ENCODE assay signal across 9 cellular contexts in genomic region chr17:69047368-69048263, GRCh38. TPM values are rescaled to one million over a fixed set of nuclear protein-coding genes. Genes with fewer than 3 reads are reported as not detected.
DNase-seq lines count a peak whose midpoint lies in the region; ATAC-seq and TF ChIP-seq lines count a peak whose summit lies in the region.
"Had no signal": no experiment of that assay in that cellular context is flagged by ENCODE, and none has a peak within 500 bp of the region (broad histone marks: within the 10 kb centered on the region; RNA-seq: fewer than 3 reads in every experiment).

No MANE protein-coding gene starts in this region.

- intact Hi-C loops in upper lobe of right lung (cut with DNase I): no loop called here

- peak overlapping the region; percentile 13 for H3K27ac ChIP-seq in caudate nucleus (ENCODE audit: low read depth, low read length)
- H3K27ac ChIP-seq in upper lobe of right lung: peak overlapping the region; percentile 55

- H3K36me3 ChIP-seq in upper lobe of right lung: no peaks in the 10 kb centered on the region

- in situ Hi-C loops in KBM-7 (cut with MboI; ENCODE audit: low pct_unique_long_range_greater_than_20kb, low sequenced_read_pairs): no loop called here

- peaks cover 8% of the 10 kb centered on the region for H3K4me1 ChIP-seq in upper lobe of right lung

- TF ChIP-seq CTCF in upper lobe of right lung (IDR thresholded peaks at IDR 0.05): no peak

- no peaks in the 10 kb centered on the region for H3K27me3 ChIP-seq in upper lobe of right lung
- H3K27me3 ChIP-seq: esophagus squamous epithelium had no signal

- no peaks in the 10 kb centered on the region for H3K9me3 ChIP-seq in upper lobe of right lung
- H3K9me3 ChIP-seq: esophagus squamous epithelium had no signal

- DNase-seq in KBM-7 (peak; percentile 97), caudate nucleus (lab: John Stamatoyannopoulos, UW) (no peak), left lobe of liver (ENCODE audit: low spot score) (peak; percentile 61), upper lobe of right lung (no peak), NCI-H1417 treated with DMSO at 0.1 percent for 48 hours (lab: John Stamatoyannopoulos, UW) (no peak), NCI-H524 treated with DMSO at 0.1 percent for 48 hours (lab: John Stamatoyannopoulos, UW) (no peak)
- DNase-seq: esophagus squamous epithelium, T-helper 1 cell had no signal

- ATAC-seq in left lobe of liver: peak; percentile 90
- peak; percentile 67 for ATAC-seq in upper lobe of right lung
- no peak for ATAC-seq in HG02571 (IDR thresholded peaks at IDR 0.05; ENCODE audit: unreplicated experiment)

- H3K4me3 ChIP-seq in upper lobe of right lung: no peak overlapping the region
- H3K4me3 ChIP-seq: esophagus squamous epithelium had no signal

RNA-seq across cellular contexts. Expression of gene ABCA9, which starts 13.1 kb away (rescaled TPM):
- 8.9 TPM for total RNA-seq in left lobe of liver
- 11.1 TPM for total RNA-seq in upper lobe of right lung

Comparison
In these comparisons a context has a peak if more than half of its experiments do, and no peak if none do; other contexts are left out.
1. DNase-seq: peak in KBM-7 (single experiment) and left lobe of liver (single experiment); none in caudate nucleus (0 of 61), upper lobe of right lung (single experiment), NCI-H1417 treated with DMSO at 0.1 percent for 48 hours (single experiment) and NCI-H524 treated with DMSO at 0.1 percent for 48 hours (single experiment).